Comparison of ENCODE assay signal across 1 cellular context in the genomic region with DNA sequence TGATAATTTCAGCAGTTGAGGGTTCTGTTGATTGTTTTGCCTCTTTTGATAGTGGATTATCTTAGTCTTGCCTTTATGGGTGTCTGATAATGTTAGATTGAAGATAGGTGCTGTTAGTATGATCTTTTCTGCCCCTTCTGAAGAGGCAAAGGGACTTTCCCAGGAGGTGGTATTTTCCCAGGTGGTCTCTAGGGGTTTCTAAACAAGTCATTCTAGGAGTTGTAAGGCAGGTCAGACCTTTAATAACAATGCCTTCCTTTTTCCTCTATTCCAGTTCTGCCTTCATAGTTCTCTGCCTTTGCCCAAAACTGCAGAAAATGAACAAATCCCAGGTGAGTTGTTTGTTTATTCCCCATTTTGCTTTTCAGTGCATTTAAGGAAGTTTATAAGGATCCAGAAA.
A peak's percentile ranks its signal among the peaks of the same experiment; 100 is the strongest.
TF ChIP-seq lines count a peak whose summit lies in the region.

No MANE protein-coding gene starts in this region.

TF ChIP-seq in GM12878, 131 proteins besides CTCF, POLR2A, EP300 and RAD21 (continued from another document and continues in another):
- TF ChIP-seq, protein P1, sequence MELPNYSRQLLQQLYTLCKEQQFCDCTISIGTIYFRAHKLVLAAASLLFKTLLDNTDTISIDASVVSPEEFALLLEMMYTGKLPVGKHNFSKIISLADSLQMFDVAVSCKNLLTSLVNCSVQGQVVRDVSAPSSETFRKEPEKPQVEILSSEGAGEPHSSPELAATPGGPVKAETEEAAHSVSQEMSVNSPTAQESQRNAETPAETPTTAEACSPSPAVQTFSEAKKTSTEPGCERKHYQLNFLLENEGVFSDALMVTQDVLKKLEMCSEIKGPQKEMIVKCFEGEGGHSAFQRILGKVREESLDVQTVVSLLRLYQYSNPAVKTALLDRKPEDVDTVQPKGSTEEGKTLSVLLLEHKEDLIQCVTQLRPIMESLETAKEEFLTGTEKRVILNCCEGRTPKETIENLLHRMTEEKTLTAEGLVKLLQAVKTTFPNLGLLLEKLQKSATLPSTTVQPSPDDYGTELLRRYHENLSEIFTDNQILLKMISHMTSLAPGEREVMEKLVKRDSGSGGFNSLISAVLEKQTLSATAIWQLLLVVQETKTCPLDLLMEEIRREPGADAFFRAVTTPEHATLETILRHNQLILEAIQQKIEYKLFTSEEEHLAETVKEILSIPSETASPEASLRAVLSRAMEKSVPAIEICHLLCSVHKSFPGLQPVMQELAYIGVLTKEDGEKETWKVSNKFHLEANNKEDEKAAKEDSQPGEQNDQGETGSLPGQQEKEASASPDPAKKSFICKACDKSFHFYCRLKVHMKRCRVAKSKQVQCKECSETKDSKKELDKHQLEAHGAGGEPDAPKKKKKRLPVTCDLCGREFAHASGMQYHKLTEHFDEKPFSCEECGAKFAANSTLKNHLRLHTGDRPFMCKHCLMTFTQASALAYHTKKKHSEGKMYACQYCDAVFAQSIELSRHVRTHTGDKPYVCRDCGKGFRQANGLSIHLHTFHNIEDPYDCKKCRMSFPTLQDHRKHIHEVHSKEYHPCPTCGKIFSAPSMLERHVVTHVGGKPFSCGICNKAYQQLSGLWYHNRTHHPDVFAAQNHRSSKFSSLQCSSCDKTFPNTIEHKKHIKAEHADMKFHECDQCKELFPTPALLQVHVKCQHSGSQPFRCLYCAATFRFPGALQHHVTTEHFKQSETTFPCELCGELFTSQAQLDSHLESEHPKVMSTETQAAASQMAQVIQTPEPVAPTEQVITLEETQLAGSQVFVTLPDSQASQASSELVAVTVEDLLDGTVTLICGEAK (IDR thresholded peaks at IDR 0.05; ENCODE audit: borderline replicate concordance), result no peak
- TF ChIP-seq POLR2AphosphoS5 (IDR thresholded peaks at IDR 0.05; ENCODE audit: low read length) (no peak), HDGF (IDR thresholded peaks at IDR 0.05) (no peak), SMAD1 (IDR thresholded peaks at IDR 0.05; ENCODE audit: low read depth, partially characterized antibody) (no peak), IKZF2 (IDR thresholded peaks at IDR 0.05) (peak; percentile 65 to 77), STAT3 (IDR thresholded peaks at IDR 0.05; ENCODE audit: low read depth, low read length) (no peak), BRCA1 (IDR thresholded peaks at IDR 0.05; ENCODE audit: low read depth, low read length) (no peak), SREBF1 (IDR thresholded peaks at IDR 0.05; ENCODE audit: low read length) (no peak), TCF7 (IDR thresholded peaks at IDR 0.05; ENCODE audit: borderline replicate concordance) (0 out of 2 replicates have a peak, but pooled peaks have one; percentile 39), BMI1 (IDR thresholded peaks at IDR 0.05; ENCODE audit: borderline replicate concordance) (0 out of 2 replicates have a peak, but pooled peaks have one; percentile 32), PAX8 (IDR thresholded peaks at IDR 0.05) (no peak), ATF7 (IDR thresholded peaks at IDR 0.05; ENCODE audit: low read depth) (no peak), JUND (IDR thresholded peaks at IDR 0.05; ENCODE audit: low read depth, low read length) (no peak), SP1 (IDR thresholded peaks at IDR 0.05; ENCODE audit: low read depth, low read length) (peak; percentile 29), KAT2A (conservative IDR thresholded peaks at IDR 0.05; ENCODE audit: control insufficient read depth, low read depth, low read length) (no peak), GATAD2B (conservative IDR thresholded peaks at IDR 0.05; ENCODE audit: low read depth) (no peak), MYC (IDR thresholded peaks at IDR 0.05; ENCODE audit: insufficient read depth, insufficient read length, insufficient replicate concordance, low read length, severe bottlenecking) (no peak), FOXK2 (IDR thresholded peaks at IDR 0.05) (no peak), CHD4 (IDR thresholded peaks at IDR 0.05) (no peak), MTA2 (IDR thresholded peaks at IDR 0.05; ENCODE audit: low read depth) (peak; percentile 64), YY1 (IDR thresholded peaks at IDR 0.05; ENCODE audit: low read depth, low read length) (no peak), JUNB (IDR thresholded peaks at IDR 0.05) (peak; percentile 79), STAT1 (conservative IDR thresholded peaks at IDR 0.05) (no peak), CHD1 (IDR thresholded peaks at IDR 0.05; ENCODE audit: low read depth, low read length) (no peak), NR2C1 (IDR thresholded peaks at IDR 0.05) (no peak), HCFC1 (IDR thresholded peaks at IDR 0.05; ENCODE audit: low read length) (no peak), SREBF2 (IDR thresholded peaks at IDR 0.05; ENCODE audit: low read length) (no peak), ASH2L (IDR thresholded peaks at IDR 0.05; ENCODE audit: borderline replicate concordance, low read depth) (no peak)
- TF ChIP-seq, protein P2, sequence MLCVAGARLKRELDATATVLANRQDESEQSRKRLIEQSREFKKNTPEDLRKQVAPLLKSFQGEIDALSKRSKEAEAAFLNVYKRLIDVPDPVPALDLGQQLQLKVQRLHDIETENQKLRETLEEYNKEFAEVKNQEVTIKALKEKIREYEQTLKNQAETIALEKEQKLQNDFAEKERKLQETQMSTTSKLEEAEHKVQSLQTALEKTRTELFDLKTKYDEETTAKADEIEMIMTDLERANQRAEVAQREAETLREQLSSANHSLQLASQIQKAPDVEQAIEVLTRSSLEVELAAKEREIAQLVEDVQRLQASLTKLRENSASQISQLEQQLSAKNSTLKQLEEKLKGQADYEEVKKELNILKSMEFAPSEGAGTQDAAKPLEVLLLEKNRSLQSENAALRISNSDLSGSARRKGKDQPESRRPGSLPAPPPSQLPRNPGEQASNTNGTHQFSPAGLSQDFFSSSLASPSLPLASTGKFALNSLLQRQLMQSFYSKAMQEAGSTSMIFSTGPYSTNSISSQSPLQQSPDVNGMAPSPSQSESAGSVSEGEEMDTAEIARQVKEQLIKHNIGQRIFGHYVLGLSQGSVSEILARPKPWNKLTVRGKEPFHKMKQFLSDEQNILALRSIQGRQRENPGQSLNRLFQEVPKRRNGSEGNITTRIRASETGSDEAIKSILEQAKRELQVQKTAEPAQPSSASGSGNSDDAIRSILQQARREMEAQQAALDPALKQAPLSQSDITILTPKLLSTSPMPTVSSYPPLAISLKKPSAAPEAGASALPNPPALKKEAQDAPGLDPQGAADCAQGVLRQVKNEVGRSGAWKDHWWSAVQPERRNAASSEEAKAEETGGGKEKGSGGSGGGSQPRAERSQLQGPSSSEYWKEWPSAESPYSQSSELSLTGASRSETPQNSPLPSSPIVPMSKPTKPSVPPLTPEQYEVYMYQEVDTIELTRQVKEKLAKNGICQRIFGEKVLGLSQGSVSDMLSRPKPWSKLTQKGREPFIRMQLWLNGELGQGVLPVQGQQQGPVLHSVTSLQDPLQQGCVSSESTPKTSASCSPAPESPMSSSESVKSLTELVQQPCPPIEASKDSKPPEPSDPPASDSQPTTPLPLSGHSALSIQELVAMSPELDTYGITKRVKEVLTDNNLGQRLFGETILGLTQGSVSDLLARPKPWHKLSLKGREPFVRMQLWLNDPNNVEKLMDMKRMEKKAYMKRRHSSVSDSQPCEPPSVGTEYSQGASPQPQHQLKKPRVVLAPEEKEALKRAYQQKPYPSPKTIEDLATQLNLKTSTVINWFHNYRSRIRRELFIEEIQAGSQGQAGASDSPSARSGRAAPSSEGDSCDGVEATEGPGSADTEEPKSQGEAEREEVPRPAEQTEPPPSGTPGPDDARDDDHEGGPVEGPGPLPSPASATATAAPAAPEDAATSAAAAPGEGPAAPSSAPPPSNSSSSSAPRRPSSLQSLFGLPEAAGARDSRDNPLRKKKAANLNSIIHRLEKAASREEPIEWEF (IDR thresholded peaks at IDR 0.05; ENCODE audit: insufficient replicate concordance, low read depth, low read length), result no peak
- TF ChIP-seq, protein P3, sequence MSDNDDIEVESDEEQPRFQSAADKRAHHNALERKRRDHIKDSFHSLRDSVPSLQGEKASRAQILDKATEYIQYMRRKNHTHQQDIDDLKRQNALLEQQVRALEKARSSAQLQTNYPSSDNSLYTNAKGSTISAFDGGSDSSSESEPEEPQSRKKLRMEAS (IDR thresholded peaks at IDR 0.05; ENCODE audit: low read depth, low read length), result no peak
- TF ChIP-seq, protein P4, sequence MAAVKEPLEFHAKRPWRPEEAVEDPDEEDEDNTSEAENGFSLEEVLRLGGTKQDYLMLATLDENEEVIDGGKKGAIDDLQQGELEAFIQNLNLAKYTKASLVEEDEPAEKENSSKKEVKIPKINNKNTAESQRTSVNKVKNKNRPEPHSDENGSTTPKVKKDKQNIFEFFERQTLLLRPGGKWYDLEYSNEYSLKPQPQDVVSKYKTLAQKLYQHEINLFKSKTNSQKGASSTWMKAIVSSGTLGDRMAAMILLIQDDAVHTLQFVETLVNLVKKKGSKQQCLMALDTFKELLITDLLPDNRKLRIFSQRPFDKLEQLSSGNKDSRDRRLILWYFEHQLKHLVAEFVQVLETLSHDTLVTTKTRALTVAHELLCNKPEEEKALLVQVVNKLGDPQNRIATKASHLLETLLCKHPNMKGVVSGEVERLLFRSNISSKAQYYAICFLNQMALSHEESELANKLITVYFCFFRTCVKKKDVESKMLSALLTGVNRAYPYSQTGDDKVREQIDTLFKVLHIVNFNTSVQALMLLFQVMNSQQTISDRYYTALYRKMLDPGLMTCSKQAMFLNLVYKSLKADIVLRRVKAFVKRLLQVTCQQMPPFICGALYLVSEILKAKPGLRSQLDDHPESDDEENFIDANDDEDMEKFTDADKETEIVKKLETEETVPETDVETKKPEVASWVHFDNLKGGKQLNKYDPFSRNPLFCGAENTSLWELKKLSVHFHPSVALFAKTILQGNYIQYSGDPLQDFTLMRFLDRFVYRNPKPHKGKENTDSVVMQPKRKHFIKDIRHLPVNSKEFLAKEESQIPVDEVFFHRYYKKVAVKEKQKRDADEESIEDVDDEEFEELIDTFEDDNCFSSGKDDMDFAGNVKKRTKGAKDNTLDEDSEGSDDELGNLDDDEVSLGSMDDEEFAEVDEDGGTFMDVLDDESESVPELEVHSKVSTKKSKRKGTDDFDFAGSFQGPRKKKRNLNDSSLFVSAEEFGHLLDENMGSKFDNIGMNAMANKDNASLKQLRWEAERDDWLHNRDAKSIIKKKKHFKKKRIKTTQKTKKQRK (IDR thresholded peaks at IDR 0.05; ENCODE audit: low read depth, low read length), result no peak
- TF ChIP-seq, protein P5, sequence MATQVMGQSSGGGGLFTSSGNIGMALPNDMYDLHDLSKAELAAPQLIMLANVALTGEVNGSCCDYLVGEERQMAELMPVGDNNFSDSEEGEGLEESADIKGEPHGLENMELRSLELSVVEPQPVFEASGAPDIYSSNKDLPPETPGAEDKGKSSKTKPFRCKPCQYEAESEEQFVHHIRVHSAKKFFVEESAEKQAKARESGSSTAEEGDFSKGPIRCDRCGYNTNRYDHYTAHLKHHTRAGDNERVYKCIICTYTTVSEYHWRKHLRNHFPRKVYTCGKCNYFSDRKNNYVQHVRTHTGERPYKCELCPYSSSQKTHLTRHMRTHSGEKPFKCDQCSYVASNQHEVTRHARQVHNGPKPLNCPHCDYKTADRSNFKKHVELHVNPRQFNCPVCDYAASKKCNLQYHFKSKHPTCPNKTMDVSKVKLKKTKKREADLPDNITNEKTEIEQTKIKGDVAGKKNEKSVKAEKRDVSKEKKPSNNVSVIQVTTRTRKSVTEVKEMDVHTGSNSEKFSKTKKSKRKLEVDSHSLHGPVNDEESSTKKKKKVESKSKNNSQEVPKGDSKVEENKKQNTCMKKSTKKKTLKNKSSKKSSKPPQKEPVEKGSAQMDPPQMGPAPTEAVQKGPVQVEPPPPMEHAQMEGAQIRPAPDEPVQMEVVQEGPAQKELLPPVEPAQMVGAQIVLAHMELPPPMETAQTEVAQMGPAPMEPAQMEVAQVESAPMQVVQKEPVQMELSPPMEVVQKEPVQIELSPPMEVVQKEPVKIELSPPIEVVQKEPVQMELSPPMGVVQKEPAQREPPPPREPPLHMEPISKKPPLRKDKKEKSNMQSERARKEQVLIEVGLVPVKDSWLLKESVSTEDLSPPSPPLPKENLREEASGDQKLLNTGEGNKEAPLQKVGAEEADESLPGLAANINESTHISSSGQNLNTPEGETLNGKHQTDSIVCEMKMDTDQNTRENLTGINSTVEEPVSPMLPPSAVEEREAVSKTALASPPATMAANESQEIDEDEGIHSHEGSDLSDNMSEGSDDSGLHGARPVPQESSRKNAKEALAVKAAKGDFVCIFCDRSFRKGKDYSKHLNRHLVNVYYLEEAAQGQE (IDR thresholded peaks at IDR 0.05; ENCODE audit: low read depth, low read length), result no peak
- TF ChIP-seq, protein P6, sequence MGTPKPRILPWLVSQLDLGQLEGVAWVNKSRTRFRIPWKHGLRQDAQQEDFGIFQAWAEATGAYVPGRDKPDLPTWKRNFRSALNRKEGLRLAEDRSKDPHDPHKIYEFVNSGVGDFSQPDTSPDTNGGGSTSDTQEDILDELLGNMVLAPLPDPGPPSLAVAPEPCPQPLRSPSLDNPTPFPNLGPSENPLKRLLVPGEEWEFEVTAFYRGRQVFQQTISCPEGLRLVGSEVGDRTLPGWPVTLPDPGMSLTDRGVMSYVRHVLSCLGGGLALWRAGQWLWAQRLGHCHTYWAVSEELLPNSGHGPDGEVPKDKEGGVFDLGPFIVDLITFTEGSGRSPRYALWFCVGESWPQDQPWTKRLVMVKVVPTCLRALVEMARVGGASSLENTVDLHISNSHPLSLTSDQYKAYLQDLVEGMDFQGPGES (IDR thresholded peaks at IDR 0.05), result no peak
- TF ChIP-seq, protein P7, sequence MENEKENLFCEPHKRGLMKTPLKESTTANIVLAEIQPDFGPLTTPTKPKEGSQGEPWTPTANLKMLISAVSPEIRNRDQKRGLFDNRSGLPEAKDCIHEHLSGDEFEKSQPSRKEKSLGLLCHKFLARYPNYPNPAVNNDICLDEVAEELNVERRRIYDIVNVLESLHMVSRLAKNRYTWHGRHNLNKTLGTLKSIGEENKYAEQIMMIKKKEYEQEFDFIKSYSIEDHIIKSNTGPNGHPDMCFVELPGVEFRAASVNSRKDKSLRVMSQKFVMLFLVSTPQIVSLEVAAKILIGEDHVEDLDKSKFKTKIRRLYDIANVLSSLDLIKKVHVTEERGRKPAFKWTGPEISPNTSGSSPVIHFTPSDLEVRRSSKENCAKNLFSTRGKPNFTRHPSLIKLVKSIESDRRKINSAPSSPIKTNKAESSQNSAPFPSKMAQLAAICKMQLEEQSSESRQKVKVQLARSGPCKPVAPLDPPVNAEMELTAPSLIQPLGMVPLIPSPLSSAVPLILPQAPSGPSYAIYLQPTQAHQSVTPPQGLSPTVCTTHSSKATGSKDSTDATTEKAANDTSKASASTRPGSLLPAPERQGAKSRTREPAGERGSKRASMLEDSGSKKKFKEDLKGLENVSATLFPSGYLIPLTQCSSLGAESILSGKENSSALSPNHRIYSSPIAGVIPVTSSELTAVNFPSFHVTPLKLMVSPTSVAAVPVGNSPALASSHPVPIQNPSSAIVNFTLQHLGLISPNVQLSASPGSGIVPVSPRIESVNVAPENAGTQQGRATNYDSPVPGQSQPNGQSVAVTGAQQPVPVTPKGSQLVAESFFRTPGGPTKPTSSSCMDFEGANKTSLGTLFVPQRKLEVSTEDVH (IDR thresholded peaks at IDR 0.05; ENCODE audit: low read depth, partially characterized antibody), result no peak
- TF ChIP-seq, protein P8, sequence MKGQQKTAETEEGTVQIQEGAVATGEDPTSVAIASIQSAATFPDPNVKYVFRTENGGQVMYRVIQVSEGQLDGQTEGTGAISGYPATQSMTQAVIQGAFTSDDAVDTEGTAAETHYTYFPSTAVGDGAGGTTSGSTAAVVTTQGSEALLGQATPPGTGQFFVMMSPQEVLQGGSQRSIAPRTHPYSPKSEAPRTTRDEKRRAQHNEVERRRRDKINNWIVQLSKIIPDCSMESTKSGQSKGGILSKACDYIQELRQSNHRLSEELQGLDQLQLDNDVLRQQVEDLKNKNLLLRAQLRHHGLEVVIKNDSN (IDR thresholded peaks at IDR 0.05; ENCODE audit: borderline replicate concordance, extremely low read length, insufficient read depth, low read depth, low read length), result no peak
